In genomic region chr20:43389231-43389630, GRCh38 we compare ENCODE assay signal across 21 cellular contexts.
A peak's percentile ranks its signal among the peaks of the same experiment; 100 is the strongest.
DNase-seq lines count a peak whose midpoint lies in the region; ATAC-seq and TF ChIP-seq lines count a peak whose summit lies in the region.
"Had no signal": no experiment of that assay in that cellular context is flagged by ENCODE, and none has a peak within 500 bp of the region (broad histone marks: within the 10 kb centered on the region; RNA-seq: fewer than 3 reads in every experiment).

No MANE protein-coding gene starts in this region.

- ATAC-seq in HG03025 (IDR thresholded peaks at IDR 0.05; ENCODE audit: low FRiP score, unreplicated experiment) (no peak), HG02642 (IDR thresholded peaks at IDR 0.05; ENCODE audit: poor library complexity, unreplicated experiment) (no peak), GM19395 (IDR thresholded peaks at IDR 0.05; ENCODE audit: unreplicated experiment) (no peak)

- no peak overlapping the region for H3K9ac ChIP-seq in OCI-LY3 (ENCODE audit: low read length)

- H3K36me3 ChIP-seq in ACC112 (ENCODE audit: insufficient read depth, low read length) (no peaks in the 10 kb centered on the region), OCI-LY3 (replicated peaks; ENCODE audit: low read depth, low read length) (no peaks in the 10 kb centered on the region), left ventricle myocardium inferior (no peaks in the 10 kb centered on the region)
- H3K36me3 ChIP-seq: brain microvascular endothelial cell, vagina had no signal

- DNase-seq in left ventricle myocardium inferior (peak; percentile 68), posterior vena cava (ENCODE audit: low spot score) (peak; percentile 49), coronary artery (ENCODE audit: low spot score) (no peak)
- DNase-seq: activated CD4-positive, alpha-beta T cell treated with anti-CD3 and anti-CD28 coated beads for 1 hour; activated naive CD8-positive, alpha-beta T cell treated with anti-CD3 and anti-CD28 coated beads for 36 hours; CD4-positive, alpha-beta T cell; cortex of kidney; NCI-H187 treated with DMSO at 0.1 percent for 48 hours; NCI-H345; NK-92 treated with Interleukin-12 subunit alpha and Interleukin-12 subunit beta, amount 100 ng/mL, for 24 hours; stimulated activated CD4-positive, alpha-beta T cell treated with anti-CD3 and anti-CD28 coated beads, Interleukin-4, amount 100 ng/mL, for 1 hour; T1000 had no signal

- peak overlapping the region; percentile 44 for H2AFZ ChIP-seq in ACC112 (ENCODE audit: low read length, unreplicated experiment)
- H2AFZ ChIP-seq in OCI-LY3 (ENCODE audit: low read depth, low read length): 0 out of 2 replicates have a peak overlapping the region, but pooled peaks have one; percentile 29

- H3K79me2 ChIP-seq in ACC112 (ENCODE audit: control insufficient read depth, insufficient read depth, low read length, unreplicated experiment): no peaks in the 10 kb centered on the region
- H3K79me2 ChIP-seq in OCI-LY3 (ENCODE audit: low read length): no peaks in the 10 kb centered on the region

- H3K4me3 ChIP-seq in ACC112 (ENCODE audit: low read depth, low read length): no peak overlapping the region
- no peak overlapping the region for H3K4me3 ChIP-seq in OCI-LY3 (ENCODE audit: low read length)
- no peak overlapping the region for H3K4me3 ChIP-seq in left ventricle myocardium inferior
- H3K4me3 ChIP-seq in coronary artery: no peak overlapping the region
- H3K4me3 ChIP-seq: K562, skin epidermis, vagina had no signal

- H3K4me2 ChIP-seq in OCI-LY3 (ENCODE audit: low read length): no peak overlapping the region

- H4K20me1 ChIP-seq in OCI-LY3 (ENCODE audit: insufficient read depth, low read length): no peaks in the 10 kb centered on the region

- intact Hi-C loops in left ventricle myocardium inferior (cut with micrococcal nuclease) (no loop called here), posterior vena cava (cut with DNase I) (no loop called here)

- H3K4me1 ChIP-seq in ACC112 (ENCODE audit: control insufficient read depth, insufficient read depth, low read length, unreplicated experiment) (peaks cover 7% of the 10 kb centered on the region), OCI-LY3 (ENCODE audit: low read length) (peaks cover 9% of the 10 kb centered on the region), left ventricle myocardium inferior (no peaks in the 10 kb centered on the region)
- H3K4me1 ChIP-seq: vagina had no signal

- H3K9me3 ChIP-seq in OCI-LY3 (ENCODE audit: insufficient read depth, low read length) (0 out of 2 replicates have a peak, but pooled peaks cover 6% of the 10 kb centered on the region), left ventricle myocardium inferior (replicated peaks) (peaks cover 7% of the 10 kb centered on the region)
- H3K9me3 ChIP-seq: vagina had no signal

- no peaks in the 10 kb centered on the region for H3K27me3 ChIP-seq in ACC112 (ENCODE audit: insufficient read depth, low read length)
- H3K27me3 ChIP-seq in OCI-LY3 (ENCODE audit: low read depth, low read length): peaks cover 16% of the 10 kb centered on the region
- peaks cover 66% of the 10 kb centered on the region for H3K27me3 ChIP-seq in left ventricle myocardium inferior (ENCODE audit: low read depth)
- H3K27me3 ChIP-seq: brain microvascular endothelial cell, vagina had no signal

- H3K27ac ChIP-seq in ACC112 (ENCODE audit: low read depth, low read length) (no peak overlapping the region), OCI-LY3 (ENCODE audit: low read length) (no peak overlapping the region), left ventricle myocardium inferior (replicated peaks) (peak overlapping the region; percentile 78), coronary artery (peak overlapping the region in 1 of 2 donors; percentile 62)
- H3K27ac ChIP-seq: brain microvascular endothelial cell, vagina had no signal

- no peak for TF ChIP-seq CTCF in OCI-LY3 (IDR thresholded peaks at IDR 0.05; ENCODE audit: low read depth, low read length)
- no peak for TF ChIP-seq CTCF in left ventricle myocardium inferior (IDR thresholded peaks at IDR 0.05; ENCODE audit: borderline replicate concordance)
- no peak for TF ChIP-seq CTCF in coronary artery (IDR thresholded peaks at IDR 0.05)
